ENCODE assay signal across 9 cellular contexts in the genomic region with DNA sequence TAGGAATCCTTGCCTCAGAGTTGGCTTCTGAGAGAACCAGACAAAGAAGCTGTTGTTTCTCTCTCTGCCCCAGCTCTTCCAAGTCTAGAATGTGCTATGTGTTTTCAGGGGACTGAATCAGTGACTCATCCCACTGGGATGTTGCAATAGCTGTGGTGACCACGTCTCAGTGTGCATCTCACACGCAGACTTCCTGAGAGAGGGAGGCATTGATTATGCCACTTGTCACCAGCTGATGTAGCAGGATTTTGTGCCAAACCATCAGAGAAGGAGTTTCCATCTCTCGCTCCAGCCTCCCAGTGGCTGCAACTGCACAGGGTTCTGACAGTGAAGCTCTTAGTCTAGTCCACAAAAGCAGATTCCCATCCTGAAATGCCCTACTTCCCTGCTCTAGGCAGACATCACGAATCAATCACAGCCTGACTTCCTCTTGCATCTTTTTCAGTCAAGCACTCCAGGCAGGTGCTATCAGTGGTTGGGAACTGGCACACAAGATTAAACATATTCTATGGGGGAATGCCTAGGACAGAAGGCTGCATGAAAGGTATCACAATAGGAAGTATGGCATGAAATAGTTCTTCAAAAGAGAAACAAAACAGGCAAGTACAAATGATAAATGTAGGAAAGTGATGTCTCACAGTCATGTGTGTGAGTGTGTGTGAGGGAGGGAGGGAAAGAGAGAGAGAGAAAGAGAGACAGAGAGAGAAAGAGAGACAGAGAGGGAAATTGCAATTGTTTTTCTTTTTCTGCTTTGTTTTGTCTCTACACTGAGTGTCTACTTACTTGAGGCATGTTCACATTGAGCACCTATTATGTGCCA.
DNase-seq lines count a peak whose midpoint lies in the region; ATAC-seq and TF ChIP-seq lines count a peak whose summit lies in the region.
"Had no signal": no experiment of that assay in that cellular context is flagged by ENCODE, and none has a peak within 500 bp of the region (broad histone marks: within the 10 kb centered on the region; RNA-seq: fewer than 3 reads in every experiment).

No MANE protein-coding gene starts in this region.

- peak overlapping the region; percentile 90 for H3K27ac Mint-ChIP-seq in osteocyte (ENCODE audit: unreplicated experiment)
- H3K27ac Mint-ChIP-seq in immature natural killer cell, result peak overlapping the region in 1 of 6 donors; percentile 1
- no peak overlapping the region for H3K27ac Mint-ChIP-seq in naive thymus-derived CD8-positive, alpha-beta T cell
- H3K27ac Mint-ChIP-seq: activated naive CD4-positive, alpha-beta T cell treated with anti-CD3 and anti-CD28 coated beads, Interleukin-2, amount 50 U/mL, for 24 hours had no signal

- no peak for ATAC-seq in GM19397 (IDR thresholded peaks at IDR 0.05; ENCODE audit: unreplicated experiment)
- no peak for ATAC-seq in naive thymus-derived CD8-positive, alpha-beta T cell

- H3K9me3 Mint-ChIP-seq in osteocyte (ENCODE audit: unreplicated experiment) (peaks cover 9% of the 10 kb centered on the region), immature natural killer cell (no peaks in the 10 kb centered on the region)
- H3K9me3 Mint-ChIP-seq in naive thymus-derived CD8-positive, alpha-beta T cell, result peaks cover 0 to 8% (median 3%) of the 10 kb centered on the region in 9 donors
- H3K9me3 Mint-ChIP-seq: activated naive CD4-positive, alpha-beta T cell treated with anti-CD3 and anti-CD28 coated beads, Interleukin-2, amount 50 U/mL, for 24 hours had no signal

- DNase-seq in Caki2 (ENCODE audit: low read depth), result peak; percentile 98
- peak in 2 of 3 donors; percentile 20 to 77 for DNase-seq in Peyer's patch
- peak; percentile 89 for DNase-seq in fibroblast of mammary gland (ENCODE audit: low read depth)
- DNase-seq in osteocyte (ENCODE audit: extremely low spot score, unreplicated experiment), result no peak
- DNase-seq in immature natural killer cell, result no peak
- no peak for DNase-seq in NCI-H146 treated with DMSO at 0.1 percent for 48 hours (lab: John Stamatoyannopoulos, UW; ENCODE audit: unreplicated experiment)
- no peak for DNase-seq in naive thymus-derived CD8-positive, alpha-beta T cell

- POLR2A ChIA-PET in naive thymus-derived CD8-positive, alpha-beta T cell (lab: Charles Lee), result no interaction called here

- H3K27ac ChIP-seq in Peyer's patch, result peak overlapping the region in 1 of 4 donors; percentile 22

- no peaks in the 10 kb centered on the region for H3K27me3 ChIP-seq in Peyer's patch

- TF ChIP-seq CTCF in Peyer's patch (IDR thresholded peaks at IDR 0.05) (no peak), fibroblast of mammary gland (conservative IDR thresholded peaks at IDR 0.05; ENCODE audit: control insufficient read depth, insufficient read depth, low read depth, low read length) (no peak), osteocyte (IDR thresholded peaks at IDR 0.05) (no peak)

- H3K36me3 Mint-ChIP-seq in osteocyte (ENCODE audit: unreplicated experiment) (no peaks in the 10 kb centered on the region), immature natural killer cell (no peaks in the 10 kb centered on the region)
- no peaks in the 10 kb centered on the region for H3K36me3 Mint-ChIP-seq in naive thymus-derived CD8-positive, alpha-beta T cell
- H3K36me3 Mint-ChIP-seq: activated naive CD4-positive, alpha-beta T cell treated with anti-CD3 and anti-CD28 coated beads, Interleukin-2, amount 50 U/mL, for 24 hours had no signal

- H3K4me1 Mint-ChIP-seq in osteocyte (ENCODE audit: unreplicated experiment) (peaks cover 72% of the 10 kb centered on the region), immature natural killer cell (no peaks in the 10 kb centered on the region)
- no peaks in the 10 kb centered on the region for H3K4me1 Mint-ChIP-seq in naive thymus-derived CD8-positive, alpha-beta T cell
- H3K4me1 Mint-ChIP-seq: activated naive CD4-positive, alpha-beta T cell treated with anti-CD3 and anti-CD28 coated beads, Interleukin-2, amount 50 U/mL, for 24 hours had no signal

- in situ Hi-C loops in Caki2 (cut with HindIII; ENCODE audit: low pct_unique_long_range_greater_than_20kb, low sequenced_read_pairs), result no loop called here

- H3K36me3 ChIP-seq in Peyer's patch, result no peaks in the 10 kb centered on the region

- no peak for TF ChIP-seq POLR2A in Peyer's patch (IDR thresholded peaks at IDR 0.05)

- no peaks in the 10 kb centered on the region for H3K9me3 ChIP-seq in Peyer's patch

- H3K4me1 ChIP-seq in Peyer's patch, result peaks cover 0 to 6% (median 0%) of the 10 kb centered on the region in 4 donors

- H3K4me3 ChIP-seq in Peyer's patch (no peak overlapping the region), fibroblast of mammary gland (ENCODE audit: control insufficient read depth, low read depth, low read length) (no peak overlapping the region)

- H3K4me3 Mint-ChIP-seq in osteocyte (ENCODE audit: unreplicated experiment) (no peak overlapping the region), immature natural killer cell (no peak overlapping the region)
- H3K4me3 Mint-ChIP-seq in naive thymus-derived CD8-positive, alpha-beta T cell, result no peak overlapping the region
- H3K4me3 Mint-ChIP-seq: activated naive CD4-positive, alpha-beta T cell treated with anti-CD3 and anti-CD28 coated beads, Interleukin-2, amount 50 U/mL, for 24 hours had no signal

- H3K27me3 Mint-ChIP-seq in osteocyte (ENCODE audit: unreplicated experiment), result no peaks in the 10 kb centered on the region
- H3K27me3 Mint-ChIP-seq in immature natural killer cell (ENCODE audit: low read depth in 3 of 3), result peaks cover 1 to 9% (median 5%) of the 10 kb centered on the region in 3 donors
- H3K27me3 Mint-ChIP-seq in naive thymus-derived CD8-positive, alpha-beta T cell, result peaks cover 7 to 42% (median 14%) of the 10 kb centered on the region in 5 donors

Comparison
In these comparisons a context has a peak if more than half of its experiments do, and no peak if none do; other contexts are left out.
1. DNase-seq: peak in Caki2 (single experiment), Peyer's patch (2 of 3) and fibroblast of mammary gland (single experiment); none in osteocyte (single experiment), immature natural killer cell (0 of 3), NCI-H146 treated with DMSO at 0.1 percent for 48 hours (single experiment) and naive thymus-derived CD8-positive, alpha-beta T cell (0 of 10).